In the genomic region with DNA sequence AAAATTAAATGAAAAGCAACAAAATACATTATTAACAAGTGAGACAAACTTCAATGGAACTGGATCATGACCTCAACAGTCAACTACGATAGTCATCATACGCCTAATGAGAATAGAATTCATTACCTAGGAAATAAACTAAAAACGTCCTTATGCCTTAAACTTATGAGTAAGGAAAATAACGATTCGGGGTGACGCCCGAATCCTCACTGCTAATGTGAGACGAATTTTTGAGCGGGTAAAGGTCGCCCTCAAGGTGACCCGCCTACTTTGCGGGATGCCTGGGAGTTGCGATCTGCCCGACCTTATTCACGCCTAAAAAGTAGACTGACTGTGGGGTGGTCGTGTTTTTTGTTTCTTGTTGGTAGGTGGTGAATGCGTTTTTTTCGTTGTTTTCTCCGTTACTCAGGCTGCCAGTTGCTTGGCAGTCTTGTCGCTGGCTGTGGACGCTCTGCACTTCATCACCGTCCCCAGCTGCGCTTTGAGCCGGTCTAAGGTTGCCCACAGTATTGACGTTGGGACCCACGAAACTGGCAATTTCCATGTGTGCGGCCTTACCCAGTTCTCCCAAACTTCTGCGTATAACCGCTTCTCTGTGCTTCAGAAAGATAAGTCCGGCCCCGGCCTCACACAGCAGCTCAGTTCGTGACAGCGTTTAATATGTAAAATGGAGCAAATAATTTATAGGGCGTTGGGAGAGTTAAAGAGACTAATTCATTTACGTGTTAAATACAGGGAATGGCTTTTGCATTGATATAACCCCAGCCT, we compare ENCODE assay signal across 1 cellular context.
TF ChIP-seq lines count a peak whose summit lies in the region.

No MANE protein-coding gene starts in this region.

TF ChIP-seq in HepG2, 621 proteins besides CTCF, POLR2A, EP300 and RAD21 (continued from another document and continues in another):
- TF ChIP-seq, protein P1, sequence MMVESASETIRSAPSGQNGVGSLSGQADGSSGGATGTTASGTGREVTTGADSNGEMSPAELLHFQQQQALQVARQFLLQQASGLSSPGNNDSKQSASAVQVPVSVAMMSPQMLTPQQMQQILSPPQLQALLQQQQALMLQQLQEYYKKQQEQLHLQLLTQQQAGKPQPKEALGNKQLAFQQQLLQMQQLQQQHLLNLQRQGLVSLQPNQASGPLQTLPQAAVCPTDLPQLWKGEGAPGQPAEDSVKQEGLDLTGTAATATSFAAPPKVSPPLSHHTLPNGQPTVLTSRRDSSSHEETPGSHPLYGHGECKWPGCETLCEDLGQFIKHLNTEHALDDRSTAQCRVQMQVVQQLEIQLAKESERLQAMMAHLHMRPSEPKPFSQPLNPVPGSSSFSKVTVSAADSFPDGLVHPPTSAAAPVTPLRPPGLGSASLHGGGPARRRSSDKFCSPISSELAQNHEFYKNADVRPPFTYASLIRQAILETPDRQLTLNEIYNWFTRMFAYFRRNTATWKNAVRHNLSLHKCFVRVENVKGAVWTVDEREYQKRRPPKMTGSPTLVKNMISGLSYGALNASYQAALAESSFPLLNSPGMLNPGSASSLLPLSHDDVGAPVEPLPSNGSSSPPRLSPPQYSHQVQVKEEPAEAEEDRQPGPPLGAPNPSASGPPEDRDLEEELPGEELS (CRISPR knock-in tag; IDR thresholded peaks at IDR 0.05) = peak; percentile 87
- no peak; the same call in 1 of the 2 replicates for TF ChIP-seq ZBTB3 (CRISPR knock-in tag; IDR thresholded peaks at IDR 0.05; ENCODE audit: borderline replicate concordance, low read depth)
- TF ChIP-seq, protein P2, sequence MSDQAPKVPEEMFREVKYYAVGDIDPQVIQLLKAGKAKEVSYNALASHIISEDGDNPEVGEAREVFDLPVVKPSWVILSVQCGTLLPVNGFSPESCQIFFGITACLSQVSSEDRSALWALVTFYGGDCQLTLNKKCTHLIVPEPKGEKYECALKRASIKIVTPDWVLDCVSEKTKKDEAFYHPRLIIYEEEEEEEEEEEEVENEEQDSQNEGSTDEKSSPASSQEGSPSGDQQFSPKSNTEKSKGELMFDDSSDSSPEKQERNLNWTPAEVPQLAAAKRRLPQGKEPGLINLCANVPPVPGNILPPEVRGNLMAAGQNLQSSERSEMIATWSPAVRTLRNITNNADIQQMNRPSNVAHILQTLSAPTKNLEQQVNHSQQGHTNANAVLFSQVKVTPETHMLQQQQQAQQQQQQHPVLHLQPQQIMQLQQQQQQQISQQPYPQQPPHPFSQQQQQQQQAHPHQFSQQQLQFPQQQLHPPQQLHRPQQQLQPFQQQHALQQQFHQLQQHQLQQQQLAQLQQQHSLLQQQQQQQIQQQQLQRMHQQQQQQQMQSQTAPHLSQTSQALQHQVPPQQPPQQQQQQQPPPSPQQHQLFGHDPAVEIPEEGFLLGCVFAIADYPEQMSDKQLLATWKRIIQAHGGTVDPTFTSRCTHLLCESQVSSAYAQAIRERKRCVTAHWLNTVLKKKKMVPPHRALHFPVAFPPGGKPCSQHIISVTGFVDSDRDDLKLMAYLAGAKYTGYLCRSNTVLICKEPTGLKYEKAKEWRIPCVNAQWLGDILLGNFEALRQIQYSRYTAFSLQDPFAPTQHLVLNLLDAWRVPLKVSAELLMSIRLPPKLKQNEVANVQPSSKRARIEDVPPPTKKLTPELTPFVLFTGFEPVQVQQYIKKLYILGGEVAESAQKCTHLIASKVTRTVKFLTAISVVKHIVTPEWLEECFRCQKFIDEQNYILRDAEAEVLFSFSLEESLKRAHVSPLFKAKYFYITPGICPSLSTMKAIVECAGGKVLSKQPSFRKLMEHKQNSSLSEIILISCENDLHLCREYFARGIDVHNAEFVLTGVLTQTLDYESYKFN (CRISPR knock-in tag; conservative IDR thresholded peaks at IDR 0.05) = peak; percentile 74
- TF ChIP-seq, protein P3, sequence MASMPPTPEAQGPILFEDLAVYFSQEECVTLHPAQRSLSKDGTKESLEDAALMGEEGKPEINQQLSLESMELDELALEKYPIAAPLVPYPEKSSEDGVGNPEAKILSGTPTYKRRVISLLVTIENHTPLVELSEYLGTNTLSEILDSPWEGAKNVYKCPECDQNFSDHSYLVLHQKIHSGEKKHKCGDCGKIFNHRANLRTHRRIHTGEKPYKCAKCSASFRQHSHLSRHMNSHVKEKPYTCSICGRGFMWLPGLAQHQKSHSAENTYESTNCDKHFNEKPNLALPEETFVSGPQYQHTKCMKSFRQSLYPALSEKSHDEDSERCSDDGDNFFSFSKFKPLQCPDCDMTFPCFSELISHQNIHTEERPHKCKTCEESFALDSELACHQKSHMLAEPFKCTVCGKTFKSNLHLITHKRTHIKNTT (CRISPR knock-in tag; IDR thresholded peaks at IDR 0.05) = no peak
- TF ChIP-seq REXO4 (CRISPR knock-in tag; IDR thresholded peaks at IDR 0.05; ENCODE audit: borderline replicate concordance) = no peak
- TF ChIP-seq ZNF317 (CRISPR knock-in tag; IDR thresholded peaks at IDR 0.05) = peak; percentile 83; the same call in 1 of the 2 replicates
- TF ChIP-seq, protein P4, sequence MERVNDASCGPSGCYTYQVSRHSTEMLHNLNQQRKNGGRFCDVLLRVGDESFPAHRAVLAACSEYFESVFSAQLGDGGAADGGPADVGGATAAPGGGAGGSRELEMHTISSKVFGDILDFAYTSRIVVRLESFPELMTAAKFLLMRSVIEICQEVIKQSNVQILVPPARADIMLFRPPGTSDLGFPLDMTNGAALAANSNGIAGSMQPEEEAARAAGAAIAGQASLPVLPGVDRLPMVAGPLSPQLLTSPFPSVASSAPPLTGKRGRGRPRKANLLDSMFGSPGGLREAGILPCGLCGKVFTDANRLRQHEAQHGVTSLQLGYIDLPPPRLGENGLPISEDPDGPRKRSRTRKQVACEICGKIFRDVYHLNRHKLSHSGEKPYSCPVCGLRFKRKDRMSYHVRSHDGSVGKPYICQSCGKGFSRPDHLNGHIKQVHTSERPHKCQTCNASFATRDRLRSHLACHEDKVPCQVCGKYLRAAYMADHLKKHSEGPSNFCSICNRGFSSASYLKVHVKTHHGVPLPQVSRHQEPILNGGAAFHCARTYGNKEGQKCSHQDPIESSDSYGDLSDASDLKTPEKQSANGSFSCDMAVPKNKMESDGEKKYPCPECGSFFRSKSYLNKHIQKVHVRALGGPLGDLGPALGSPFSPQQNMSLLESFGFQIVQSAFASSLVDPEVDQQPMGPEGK (CRISPR knock-in tag; IDR thresholded peaks at IDR 0.05) = peak; percentile 59
- TF ChIP-seq ZNF251 (CRISPR knock-in tag; IDR thresholded peaks at IDR 0.05) = no peak
- TF ChIP-seq POGZ (CRISPR knock-in tag; IDR thresholded peaks at IDR 0.05) = peak; percentile 80
- TF ChIP-seq NONO (IDR thresholded peaks at IDR 0.05) = no peak
- peak; percentile 100 for TF ChIP-seq NONO (CRISPR knock-in tag; conservative IDR thresholded peaks at IDR 0.05)
- TF ChIP-seq TAF1 (CRISPR knock-in tag; IDR thresholded peaks at IDR 0.05) = 0 out of 2 replicates have a peak, but pooled peaks have one; percentile 7
- TF ChIP-seq, protein P5, sequence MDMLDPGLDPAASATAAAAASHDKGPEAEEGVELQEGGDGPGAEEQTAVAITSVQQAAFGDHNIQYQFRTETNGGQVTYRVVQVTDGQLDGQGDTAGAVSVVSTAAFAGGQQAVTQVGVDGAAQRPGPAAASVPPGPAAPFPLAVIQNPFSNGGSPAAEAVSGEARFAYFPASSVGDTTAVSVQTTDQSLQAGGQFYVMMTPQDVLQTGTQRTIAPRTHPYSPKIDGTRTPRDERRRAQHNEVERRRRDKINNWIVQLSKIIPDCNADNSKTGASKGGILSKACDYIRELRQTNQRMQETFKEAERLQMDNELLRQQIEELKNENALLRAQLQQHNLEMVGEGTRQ (IDR thresholded peaks at IDR 0.05; ENCODE audit: low read depth, low read length) = no peak
- TF ChIP-seq, protein P5 (CRISPR knock-in tag; IDR thresholded peaks at IDR 0.05; ENCODE audit: borderline replicate concordance) = no peak
- TF ChIP-seq ZNF160 (CRISPR knock-in tag; IDR thresholded peaks at IDR 0.05) = peak; percentile 95
- TF ChIP-seq SRSF1 (optimal IDR thresholded peaks at IDR 0.05; ENCODE audit: low read depth, low read length) = no peak
- TF ChIP-seq, protein P6, sequence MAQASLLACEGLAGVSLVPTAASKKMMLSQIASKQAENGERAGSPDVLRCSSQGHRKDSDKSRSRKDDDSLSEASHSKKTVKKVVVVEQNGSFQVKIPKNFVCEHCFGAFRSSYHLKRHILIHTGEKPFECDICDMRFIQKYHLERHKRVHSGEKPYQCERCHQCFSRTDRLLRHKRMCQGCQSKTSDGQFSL (CRISPR knock-in tag; IDR thresholded peaks at IDR 0.05) = no peak
- TF ChIP-seq, protein P7, sequence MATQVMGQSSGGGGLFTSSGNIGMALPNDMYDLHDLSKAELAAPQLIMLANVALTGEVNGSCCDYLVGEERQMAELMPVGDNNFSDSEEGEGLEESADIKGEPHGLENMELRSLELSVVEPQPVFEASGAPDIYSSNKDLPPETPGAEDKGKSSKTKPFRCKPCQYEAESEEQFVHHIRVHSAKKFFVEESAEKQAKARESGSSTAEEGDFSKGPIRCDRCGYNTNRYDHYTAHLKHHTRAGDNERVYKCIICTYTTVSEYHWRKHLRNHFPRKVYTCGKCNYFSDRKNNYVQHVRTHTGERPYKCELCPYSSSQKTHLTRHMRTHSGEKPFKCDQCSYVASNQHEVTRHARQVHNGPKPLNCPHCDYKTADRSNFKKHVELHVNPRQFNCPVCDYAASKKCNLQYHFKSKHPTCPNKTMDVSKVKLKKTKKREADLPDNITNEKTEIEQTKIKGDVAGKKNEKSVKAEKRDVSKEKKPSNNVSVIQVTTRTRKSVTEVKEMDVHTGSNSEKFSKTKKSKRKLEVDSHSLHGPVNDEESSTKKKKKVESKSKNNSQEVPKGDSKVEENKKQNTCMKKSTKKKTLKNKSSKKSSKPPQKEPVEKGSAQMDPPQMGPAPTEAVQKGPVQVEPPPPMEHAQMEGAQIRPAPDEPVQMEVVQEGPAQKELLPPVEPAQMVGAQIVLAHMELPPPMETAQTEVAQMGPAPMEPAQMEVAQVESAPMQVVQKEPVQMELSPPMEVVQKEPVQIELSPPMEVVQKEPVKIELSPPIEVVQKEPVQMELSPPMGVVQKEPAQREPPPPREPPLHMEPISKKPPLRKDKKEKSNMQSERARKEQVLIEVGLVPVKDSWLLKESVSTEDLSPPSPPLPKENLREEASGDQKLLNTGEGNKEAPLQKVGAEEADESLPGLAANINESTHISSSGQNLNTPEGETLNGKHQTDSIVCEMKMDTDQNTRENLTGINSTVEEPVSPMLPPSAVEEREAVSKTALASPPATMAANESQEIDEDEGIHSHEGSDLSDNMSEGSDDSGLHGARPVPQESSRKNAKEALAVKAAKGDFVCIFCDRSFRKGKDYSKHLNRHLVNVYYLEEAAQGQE (IDR thresholded peaks at IDR 0.05; ENCODE audit: borderline replicate concordance in 1 of 2, low read depth in 1 of 2, low read length in 2 of 2) = peak in 1 of 2 experiments; percentile 59; a peak in 2 of 4 replicates
- TF ChIP-seq MXI1 (IDR thresholded peaks at IDR 0.05; ENCODE audit: borderline replicate concordance, low read depth, low read length) = peak; percentile 10; the same call in 1 of the 3 replicates
- TF ChIP-seq ZNF776 (CRISPR knock-in tag; IDR thresholded peaks at IDR 0.05) = no peak
- peak; percentile 62; the same call in 1 of the 2 replicates for TF ChIP-seq BRD4 (CRISPR knock-in tag; IDR thresholded peaks at IDR 0.05)
- TF ChIP-seq SETDB1 (CRISPR knock-in tag; IDR thresholded peaks at IDR 0.05; ENCODE audit: borderline replicate concordance) = no peak
- TF ChIP-seq POLR2AphosphoS2 (IDR thresholded peaks at IDR 0.05; ENCODE audit: low read depth, low read length) = peak; percentile 100
- TF ChIP-seq NRL (CRISPR knock-in tag; IDR thresholded peaks at IDR 0.05; ENCODE audit: borderline replicate concordance) = peak; percentile 85
- TF ChIP-seq ATF7 (IDR thresholded peaks at IDR 0.05) = no peak
- peak; percentile 81 for TF ChIP-seq ATF7 (CRISPR knock-in tag; IDR thresholded peaks at IDR 0.05)
- TF ChIP-seq GZF1 (CRISPR knock-in tag; IDR thresholded peaks at IDR 0.05) = no peak; the same call in 1 of the 2 replicates
- TF ChIP-seq ZNF260 (CRISPR knock-in tag; IDR thresholded peaks at IDR 0.05; ENCODE audit: borderline replicate concordance, low read depth) = no peak
- TF ChIP-seq ATF7-NPFF (CRISPR knock-in tag; IDR thresholded peaks at IDR 0.05; ENCODE audit: low read depth) = peak; percentile 88
- TF ChIP-seq, protein P8, sequence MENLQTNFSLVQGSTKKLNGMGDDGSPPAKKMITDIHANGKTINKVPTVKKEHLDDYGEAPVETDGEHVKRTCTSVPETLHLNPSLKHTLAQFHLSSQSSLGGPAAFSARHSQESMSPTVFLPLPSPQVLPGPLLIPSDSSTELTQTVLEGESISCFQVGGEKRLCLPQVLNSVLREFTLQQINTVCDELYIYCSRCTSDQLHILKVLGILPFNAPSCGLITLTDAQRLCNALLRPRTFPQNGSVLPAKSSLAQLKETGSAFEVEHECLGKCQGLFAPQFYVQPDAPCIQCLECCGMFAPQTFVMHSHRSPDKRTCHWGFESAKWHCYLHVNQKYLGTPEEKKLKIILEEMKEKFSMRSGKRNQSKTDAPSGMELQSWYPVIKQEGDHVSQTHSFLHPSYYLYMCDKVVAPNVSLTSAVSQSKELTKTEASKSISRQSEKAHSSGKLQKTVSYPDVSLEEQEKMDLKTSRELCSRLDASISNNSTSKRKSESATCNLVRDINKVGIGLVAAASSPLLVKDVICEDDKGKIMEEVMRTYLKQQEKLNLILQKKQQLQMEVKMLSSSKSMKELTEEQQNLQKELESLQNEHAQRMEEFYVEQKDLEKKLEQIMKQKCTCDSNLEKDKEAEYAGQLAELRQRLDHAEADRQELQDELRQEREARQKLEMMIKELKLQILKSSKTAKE (CRISPR knock-in tag; IDR thresholded peaks at IDR 0.05; ENCODE audit: borderline replicate concordance) = no peak; the same call in 1 of the 2 replicates
- TF ChIP-seq, protein P9, sequence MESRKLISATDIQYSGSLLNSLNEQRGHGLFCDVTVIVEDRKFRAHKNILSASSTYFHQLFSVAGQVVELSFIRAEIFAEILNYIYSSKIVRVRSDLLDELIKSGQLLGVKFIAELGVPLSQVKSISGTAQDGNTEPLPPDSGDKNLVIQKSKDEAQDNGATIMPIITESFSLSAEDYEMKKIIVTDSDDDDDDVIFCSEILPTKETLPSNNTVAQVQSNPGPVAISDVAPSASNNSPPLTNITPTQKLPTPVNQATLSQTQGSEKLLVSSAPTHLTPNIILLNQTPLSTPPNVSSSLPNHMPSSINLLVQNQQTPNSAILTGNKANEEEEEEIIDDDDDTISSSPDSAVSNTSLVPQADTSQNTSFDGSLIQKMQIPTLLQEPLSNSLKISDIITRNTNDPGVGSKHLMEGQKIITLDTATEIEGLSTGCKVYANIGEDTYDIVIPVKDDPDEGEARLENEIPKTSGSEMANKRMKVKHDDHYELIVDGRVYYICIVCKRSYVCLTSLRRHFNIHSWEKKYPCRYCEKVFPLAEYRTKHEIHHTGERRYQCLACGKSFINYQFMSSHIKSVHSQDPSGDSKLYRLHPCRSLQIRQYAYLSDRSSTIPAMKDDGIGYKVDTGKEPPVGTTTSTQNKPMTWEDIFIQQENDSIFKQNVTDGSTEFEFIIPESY (CRISPR knock-in tag; IDR thresholded peaks at IDR 0.05) = peak; percentile 74
- peak; percentile 96 for TF ChIP-seq ZNF780A (CRISPR knock-in tag; IDR thresholded peaks at IDR 0.05)
- TF ChIP-seq ZNF589 (CRISPR knock-in tag; conservative IDR thresholded peaks at IDR 0.05) = peak; percentile 99
- TF ChIP-seq TOPORS (CRISPR knock-in tag; IDR thresholded peaks at IDR 0.05) = peak; percentile 83; the same call in 1 of the 2 replicates
